Comparison of ENCODE assay signal across 1 cellular context in genomic region chr7:49244543-49244942, GRCh38.
TF ChIP-seq lines count a peak whose summit lies in the region.

No MANE protein-coding gene starts in this region.

TF ChIP-seq in H1, 55 proteins besides CTCF, POLR2A, EP300 and RAD21 (continued from another document):
- TF ChIP-seq, protein P1, sequence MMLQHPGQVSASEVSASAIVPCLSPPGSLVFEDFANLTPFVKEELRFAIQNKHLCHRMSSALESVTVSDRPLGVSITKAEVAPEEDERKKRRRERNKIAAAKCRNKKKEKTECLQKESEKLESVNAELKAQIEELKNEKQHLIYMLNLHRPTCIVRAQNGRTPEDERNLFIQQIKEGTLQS (IDR thresholded peaks at IDR 0.05; ENCODE audit: insufficient read depth, low read depth, low read length): no peak
- TF ChIP-seq RNF2 (IDR thresholded peaks at IDR 0.05; ENCODE audit: borderline replicate concordance, low read depth, low read length, missing control alignments, poor library complexity, severe bottlenecking) (no peak), NANOG (IDR thresholded peaks at IDR 0.05; ENCODE audit: insufficient read depth, low read depth, low read length, poor library complexity, severe bottlenecking) (peak; percentile 78), SIX5 (IDR thresholded peaks at IDR 0.05; ENCODE audit: low read depth, low read length) (no peak), YY1 (IDR thresholded peaks at IDR 0.05; ENCODE audit: low read depth, low read length) (no peak), SP4 (IDR thresholded peaks at IDR 0.05; ENCODE audit: low read length) (no peak), NRF1 (IDR thresholded peaks at IDR 0.05; ENCODE audit: low read depth, low read length) (no peak), USF2 (IDR thresholded peaks at IDR 0.05; ENCODE audit: low read length) (no peak), SRF (IDR thresholded peaks at IDR 0.05; ENCODE audit: low read depth, low read length) (no peak), CEBPB (IDR thresholded peaks at IDR 0.05; ENCODE audit: low read depth, low read length) (no peak), EGR1 (IDR thresholded peaks at IDR 0.05; ENCODE audit: borderline replicate concordance, low read depth, low read length) (peak; percentile 76), RXRA (IDR thresholded peaks at IDR 0.05; ENCODE audit: insufficient read depth, low read depth, low read length) (no peak), SIN3A (conservative IDR thresholded peaks at IDR 0.05 in 1 of 2, IDR thresholded peaks at IDR 0.05 in 1 of 2; ENCODE audit: low read depth in 1 of 2, low read length in 2 of 2) (no peak), CHD2 (IDR thresholded peaks at IDR 0.05; ENCODE audit: low read length) (peak; percentile 10; the same call in 1 of the 2 replicates), CHD1 (IDR thresholded peaks at IDR 0.05; ENCODE audit: low read depth, low read length) (no peak), RFX5 (IDR thresholded peaks at IDR 0.05; ENCODE audit: borderline replicate concordance, low read depth, low read length) (no peak), KDM4A (IDR thresholded peaks at IDR 0.05; ENCODE audit: low read depth, low read length, severe bottlenecking) (no peak)
- TF ChIP-seq, protein P2, sequence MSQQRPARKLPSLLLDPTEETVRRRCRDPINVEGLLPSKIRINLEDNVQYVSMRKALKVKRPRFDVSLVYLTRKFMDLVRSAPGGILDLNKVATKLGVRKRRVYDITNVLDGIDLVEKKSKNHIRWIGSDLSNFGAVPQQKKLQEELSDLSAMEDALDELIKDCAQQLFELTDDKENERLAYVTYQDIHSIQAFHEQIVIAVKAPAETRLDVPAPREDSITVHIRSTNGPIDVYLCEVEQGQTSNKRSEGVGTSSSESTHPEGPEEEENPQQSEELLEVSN (IDR thresholded peaks at IDR 0.05): no peak
- TF ChIP-seq, protein P3, sequence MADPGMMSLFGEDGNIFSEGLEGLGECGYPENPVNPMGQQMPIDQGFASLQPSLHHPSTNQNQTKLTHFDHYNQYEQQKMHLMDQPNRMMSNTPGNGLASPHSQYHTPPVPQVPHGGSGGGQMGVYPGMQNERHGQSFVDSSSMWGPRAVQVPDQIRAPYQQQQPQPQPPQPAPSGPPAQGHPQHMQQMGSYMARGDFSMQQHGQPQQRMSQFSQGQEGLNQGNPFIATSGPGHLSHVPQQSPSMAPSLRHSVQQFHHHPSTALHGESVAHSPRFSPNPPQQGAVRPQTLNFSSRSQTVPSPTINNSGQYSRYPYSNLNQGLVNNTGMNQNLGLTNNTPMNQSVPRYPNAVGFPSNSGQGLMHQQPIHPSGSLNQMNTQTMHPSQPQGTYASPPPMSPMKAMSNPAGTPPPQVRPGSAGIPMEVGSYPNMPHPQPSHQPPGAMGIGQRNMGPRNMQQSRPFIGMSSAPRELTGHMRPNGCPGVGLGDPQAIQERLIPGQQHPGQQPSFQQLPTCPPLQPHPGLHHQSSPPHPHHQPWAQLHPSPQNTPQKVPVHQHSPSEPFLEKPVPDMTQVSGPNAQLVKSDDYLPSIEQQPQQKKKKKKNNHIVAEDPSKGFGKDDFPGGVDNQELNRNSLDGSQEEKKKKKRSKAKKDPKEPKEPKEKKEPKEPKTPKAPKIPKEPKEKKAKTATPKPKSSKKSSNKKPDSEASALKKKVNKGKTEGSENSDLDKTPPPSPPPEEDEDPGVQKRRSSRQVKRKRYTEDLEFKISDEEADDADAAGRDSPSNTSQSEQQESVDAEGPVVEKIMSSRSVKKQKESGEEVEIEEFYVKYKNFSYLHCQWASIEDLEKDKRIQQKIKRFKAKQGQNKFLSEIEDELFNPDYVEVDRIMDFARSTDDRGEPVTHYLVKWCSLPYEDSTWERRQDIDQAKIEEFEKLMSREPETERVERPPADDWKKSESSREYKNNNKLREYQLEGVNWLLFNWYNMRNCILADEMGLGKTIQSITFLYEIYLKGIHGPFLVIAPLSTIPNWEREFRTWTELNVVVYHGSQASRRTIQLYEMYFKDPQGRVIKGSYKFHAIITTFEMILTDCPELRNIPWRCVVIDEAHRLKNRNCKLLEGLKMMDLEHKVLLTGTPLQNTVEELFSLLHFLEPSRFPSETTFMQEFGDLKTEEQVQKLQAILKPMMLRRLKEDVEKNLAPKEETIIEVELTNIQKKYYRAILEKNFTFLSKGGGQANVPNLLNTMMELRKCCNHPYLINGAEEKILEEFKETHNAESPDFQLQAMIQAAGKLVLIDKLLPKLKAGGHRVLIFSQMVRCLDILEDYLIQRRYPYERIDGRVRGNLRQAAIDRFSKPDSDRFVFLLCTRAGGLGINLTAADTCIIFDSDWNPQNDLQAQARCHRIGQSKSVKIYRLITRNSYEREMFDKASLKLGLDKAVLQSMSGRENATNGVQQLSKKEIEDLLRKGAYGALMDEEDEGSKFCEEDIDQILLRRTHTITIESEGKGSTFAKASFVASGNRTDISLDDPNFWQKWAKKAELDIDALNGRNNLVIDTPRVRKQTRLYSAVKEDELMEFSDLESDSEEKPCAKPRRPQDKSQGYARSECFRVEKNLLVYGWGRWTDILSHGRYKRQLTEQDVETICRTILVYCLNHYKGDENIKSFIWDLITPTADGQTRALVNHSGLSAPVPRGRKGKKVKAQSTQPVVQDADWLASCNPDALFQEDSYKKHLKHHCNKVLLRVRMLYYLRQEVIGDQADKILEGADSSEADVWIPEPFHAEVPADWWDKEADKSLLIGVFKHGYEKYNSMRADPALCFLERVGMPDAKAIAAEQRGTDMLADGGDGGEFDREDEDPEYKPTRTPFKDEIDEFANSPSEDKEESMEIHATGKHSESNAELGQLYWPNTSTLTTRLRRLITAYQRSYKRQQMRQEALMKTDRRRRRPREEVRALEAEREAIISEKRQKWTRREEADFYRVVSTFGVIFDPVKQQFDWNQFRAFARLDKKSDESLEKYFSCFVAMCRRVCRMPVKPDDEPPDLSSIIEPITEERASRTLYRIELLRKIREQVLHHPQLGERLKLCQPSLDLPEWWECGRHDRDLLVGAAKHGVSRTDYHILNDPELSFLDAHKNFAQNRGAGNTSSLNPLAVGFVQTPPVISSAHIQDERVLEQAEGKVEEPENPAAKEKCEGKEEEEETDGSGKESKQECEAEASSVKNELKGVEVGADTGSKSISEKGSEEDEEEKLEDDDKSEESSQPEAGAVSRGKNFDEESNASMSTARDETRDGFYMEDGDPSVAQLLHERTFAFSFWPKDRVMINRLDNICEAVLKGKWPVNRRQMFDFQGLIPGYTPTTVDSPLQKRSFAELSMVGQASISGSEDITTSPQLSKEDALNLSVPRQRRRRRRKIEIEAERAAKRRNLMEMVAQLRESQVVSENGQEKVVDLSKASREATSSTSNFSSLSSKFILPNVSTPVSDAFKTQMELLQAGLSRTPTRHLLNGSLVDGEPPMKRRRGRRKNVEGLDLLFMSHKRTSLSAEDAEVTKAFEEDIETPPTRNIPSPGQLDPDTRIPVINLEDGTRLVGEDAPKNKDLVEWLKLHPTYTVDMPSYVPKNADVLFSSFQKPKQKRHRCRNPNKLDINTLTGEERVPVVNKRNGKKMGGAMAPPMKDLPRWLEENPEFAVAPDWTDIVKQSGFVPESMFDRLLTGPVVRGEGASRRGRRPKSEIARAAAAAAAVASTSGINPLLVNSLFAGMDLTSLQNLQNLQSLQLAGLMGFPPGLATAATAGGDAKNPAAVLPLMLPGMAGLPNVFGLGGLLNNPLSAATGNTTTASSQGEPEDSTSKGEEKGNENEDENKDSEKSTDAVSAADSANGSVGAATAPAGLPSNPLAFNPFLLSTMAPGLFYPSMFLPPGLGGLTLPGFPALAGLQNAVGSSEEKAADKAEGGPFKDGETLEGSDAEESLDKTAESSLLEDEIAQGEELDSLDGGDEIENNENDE (IDR thresholded peaks at IDR 0.05; ENCODE audit: insufficient replicate concordance, low read length): no peak
